ENCODE assay signal across 24 cellular contexts in the genomic region with DNA sequence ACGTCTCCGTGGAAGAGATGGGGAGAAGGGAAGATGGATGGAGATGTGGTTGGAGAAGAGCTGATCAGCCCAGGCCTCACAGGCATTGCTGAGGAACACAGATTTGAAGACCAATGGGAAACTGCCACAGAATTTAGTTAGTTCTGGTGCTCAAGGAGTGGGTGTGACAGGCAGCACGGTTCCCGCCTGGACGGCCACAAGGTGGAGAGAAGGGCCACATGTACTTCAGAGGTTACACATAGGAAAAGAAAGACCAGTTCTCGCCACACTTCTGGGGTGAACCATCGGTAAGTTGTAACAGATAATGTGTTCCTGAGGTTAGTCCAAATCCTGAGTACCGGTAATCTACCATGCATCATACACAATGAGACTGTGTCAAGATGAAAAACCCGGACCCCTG. TPM values are rescaled to one million over a fixed set of nuclear protein-coding genes. Genes with fewer than 3 reads are reported as not detected.
"Had no signal": no experiment of that assay in that cellular context is flagged by ENCODE, and none has a peak within 500 bp of the region (broad histone marks: within the 10 kb centered on the region; RNA-seq: fewer than 3 reads in every experiment).

No MANE protein-coding gene starts in this region.

- H3K27ac Mint-ChIP-seq: activated CD4-positive, alpha-beta T cell treated with anti-CD3 and anti-CD28 coated beads, Interleukin-2, amount 10 ng/mL, durations not matched to agents 7 days and 5 days; activated CD8-positive, alpha-beta T cell treated with anti-CD3 and anti-CD28 coated beads, Interleukin-2, amount 10 ng/mL, durations not matched to agents 7 days and 5 days; activated naive CD4-positive, alpha-beta T cell treated with anti-CD3 and anti-CD28 coated beads, Interleukin-2, amount 50 U/mL, for 72 hours; memory B cell; T-helper 1 cell treated with Interleukin-12 subunit alpha and Interleukin-12 subunit beta and Interleukin-4 antibody, amounts not matched to agents 30 μg/mL and 1 μg/mL, for 36 hours had no signal

- H3K27ac ChIP-seq: coronary artery, gastrocnemius medialis, neutrophil, parathyroid adenoma, sigmoid colon, thyroid gland had no signal

- H3K27me3 Mint-ChIP-seq: activated CD4-positive, alpha-beta T cell treated with anti-CD3 and anti-CD28 coated beads, Interleukin-2, amount 10 ng/mL, durations not matched to agents 7 days and 5 days; brain; central memory CD8-positive, alpha-beta T cell had no signal

- H3K4me3 Mint-ChIP-seq: activated CD4-positive, alpha-beta T cell treated with anti-CD3 and anti-CD28 coated beads, Interleukin-2, amount 10 ng/mL, durations not matched to agents 7 days and 5 days; activated CD8-positive, alpha-beta T cell treated with anti-CD3 and anti-CD28 coated beads, Interleukin-2, amount 10 ng/mL, durations not matched to agents 7 days and 5 days; brain; central memory CD8-positive, alpha-beta T cell; memory B cell; natural killer cell; T-helper 1 cell treated with Interleukin-12 subunit alpha and Interleukin-12 subunit beta and Interleukin-4 antibody, amounts not matched to agents 30 μg/mL and 1 μg/mL, for 36 hours had no signal

- DNase-seq: activated CD4-positive, alpha-beta T cell treated with anti-CD3 and anti-CD28 coated beads, Interleukin-2, amount 10 ng/mL, durations not matched to agents 7 days and 5 days; activated CD8-positive, alpha-beta T cell treated with anti-CD3 and anti-CD28 coated beads, Interleukin-2, amount 10 ng/mL, durations not matched to agents 7 days and 5 days; activated effector memory CD4-positive, alpha-beta T cell treated with anti-CD3 and anti-CD28 coated beads, Interleukin-2, amount 50 U/mL, for 16 hours; activated T-cell treated with anti-CD3 and anti-CD28 coated beads, Interleukin-2, amount 50 U/mL, for 48 hours; gastrocnemius medialis; natural killer cell; sigmoid colon; stimulated activated CD4-positive, alpha-beta T cell treated with anti-CD3 and anti-CD28 coated beads, Interleukin-12 subunit alpha, Interleukin-12 subunit beta, amount 100 ng/mL, for 4 hours; stimulated activated CD4-positive, alpha-beta T cell treated with anti-CD3 and anti-CD28 coated beads, Interleukin-1b, Interleukin-23, amount 100 ng/mL, for 48 hours; stimulated activated naive CD4-positive, alpha-beta T cell treated with Interleukin-2 at 50 U/mL for 16 hours; thyroid gland had no signal

- H2AFZ ChIP-seq: parathyroid adenoma had no signal

- H3K4me1 ChIP-seq: sigmoid colon had no signal

- H3K79me2 ChIP-seq: parathyroid adenoma had no signal

- H3K36me3 Mint-ChIP-seq: natural killer cell had no signal

- H3K4me1 Mint-ChIP-seq: memory B cell had no signal

- H3K4me3 ChIP-seq: coronary artery, gastrocnemius medialis, sigmoid colon, thyroid gland had no signal

- H3K9ac ChIP-seq: parathyroid adenoma had no signal

- ATAC-seq: activated CD4-positive, CD25-positive, alpha-beta regulatory T cell treated with anti-CD3 and anti-CD28 coated beads, Interleukin-2, amount 50 U/mL, for 24 hours; activated CD8-positive, alpha-beta T cell treated with anti-CD3 and anti-CD28 coated beads, Interleukin-2, amount 10 ng/mL, durations not matched to agents 7 days and 5 days; activated naive CD4-positive, alpha-beta T cell treated with anti-CD3 and anti-CD28 coated beads, Interleukin-2, amount 50 U/mL, for 72 hours; esophagus mucosa; gastrocnemius medialis; natural killer cell had no signal

- H3K9me3 ChIP-seq: gastrocnemius medialis, neutrophil, sigmoid colon, thyroid gland had no signal

- H3K9me3 Mint-ChIP-seq: brain; natural killer cell; T-helper 1 cell treated with Interleukin-12 subunit alpha and Interleukin-12 subunit beta and Interleukin-4 antibody, amounts not matched to agents 30 μg/mL and 1 μg/mL, for 36 hours had no signal

- H3K27me3 ChIP-seq: sigmoid colon, thyroid gland had no signal

- H3K36me3 ChIP-seq: thyroid gland had no signal

RNA-seq across cellular contexts. Expression of gene GJD4, which starts 29.5 kb away (rescaled TPM):
- total RNA-seq: activated CD4-positive, alpha-beta T cell treated with anti-CD3 and anti-CD28 coated beads, Interleukin-2, amount 10 ng/mL, durations not matched to agents 7 days and 5 days; activated CD8-positive, alpha-beta T cell treated with anti-CD3 and anti-CD28 coated beads, Interleukin-2, amount 10 ng/mL, durations not matched to agents 7 days and 5 days; activated naive CD4-positive, alpha-beta T cell treated with anti-CD3 and anti-CD28 coated beads, Interleukin-2, amount 50 U/mL, for 72 hours; esophagus mucosa; gastrocnemius medialis; liver; natural killer cell; sigmoid colon; subcutaneous adipose tissue; thyroid gland; ureter had no signal
- polyA plus RNA-seq: liver, sigmoid colon had no signal
